Comparison of ENCODE assay signal across 28 cellular contexts in the genomic region with DNA sequence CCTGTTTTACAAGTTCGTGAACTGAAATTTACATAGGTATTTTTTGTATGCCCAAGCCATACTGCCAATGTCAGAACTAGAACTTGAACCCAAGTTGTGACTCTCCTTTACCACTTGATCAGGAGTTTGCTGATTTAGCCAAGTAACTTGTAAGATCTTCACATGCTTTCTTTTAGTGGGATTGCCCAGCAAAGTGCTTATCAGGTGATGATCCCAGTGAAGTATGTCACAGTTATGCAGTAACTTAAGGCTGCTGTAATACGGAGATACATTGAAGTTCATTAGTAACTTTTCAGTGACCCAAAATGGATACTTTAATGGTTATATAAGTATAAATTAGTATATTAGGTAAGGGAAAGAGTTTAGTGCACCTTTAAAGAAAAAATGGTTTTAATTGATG. TPM values are rescaled to one million over a fixed set of nuclear protein-coding genes. Genes with fewer than 3 reads are reported as not detected.
A peak's percentile ranks its signal among the peaks of the same experiment; 100 is the strongest.
DNase-seq lines count a peak whose midpoint lies in the region; TF ChIP-seq lines count a peak whose summit lies in the region.
"Had no signal": no experiment of that assay in that cellular context is flagged by ENCODE, and none has a peak within 500 bp of the region (broad histone marks: within the 10 kb centered on the region; RNA-seq: fewer than 3 reads in every experiment).

No MANE protein-coding gene starts in this region.

- H3K36me3 Mint-ChIP-seq in activated naive CD4-positive, alpha-beta T cell treated with anti-CD3 and anti-CD28 coated beads, Interleukin-2, amount 50 U/mL, for 24 hours = peaks cover 22% of the 10 kb centered on the region
- peaks cover 4% of the 10 kb centered on the region for H3K36me3 Mint-ChIP-seq in neural crest cell (ENCODE audit: low read depth)

- peaks cover 39% of the 10 kb centered on the region for H3K4me1 ChIP-seq in DOHH2 (ENCODE audit: control insufficient read depth, low read length)
- peaks cover 3% of the 10 kb centered on the region for H3K4me1 ChIP-seq in mesenchymal stem cell (ENCODE audit: control insufficient read depth, insufficient read depth, low read depth, low read length)
- peaks cover 0 to 80% (median 32%) of the 10 kb centered on the region in 4 donors for H3K4me1 ChIP-seq in tibial artery

- H3K4me2 ChIP-seq in DOHH2 (ENCODE audit: low read length) (peak overlapping the region; percentile 58), mesenchymal stem cell (ENCODE audit: low read length, poor library complexity, severe bottlenecking) (no peak overlapping the region)

- peak overlapping the region; percentile 95 for H3K4me3 Mint-ChIP-seq in activated naive CD4-positive, alpha-beta T cell treated with anti-CD3 and anti-CD28 coated beads, Interleukin-2, amount 50 U/mL, for 24 hours
- peak overlapping the region; percentile 15 for H3K4me3 Mint-ChIP-seq in neural crest cell

- no peak for DNase-seq in activated naive CD4-positive, alpha-beta T cell (lab: John Stamatoyannopoulos, UW)
- DNase-seq in amniotic epithelial cell (ENCODE audit: low read depth) (peak; percentile 22), neural crest cell (ENCODE audit: low read depth, low spot score) (no peak), mesenchymal stem cell (no peak), tibial artery (no peak), H4 (ENCODE audit: low spot score) (no peak)
- DNase-seq: activated CD4-positive, CD25-positive, alpha-beta regulatory T cell treated with anti-CD3 and anti-CD28 coated beads, Interleukin-2, amount 50 U/mL, for 72 hours; central memory CD4-positive, alpha-beta T cell; COR-L47; esophagus squamous epithelium; foreskin melanocyte; HCEC 1CT; left cardiac atrium; MM.1S; naive B cell; NCI-H2029 treated with DMSO at 0.1 percent for 48 hours; NCI-H748 treated with DMSO at 0.1 percent for 48 hours; ovary; retina; stimulated activated CD8-positive, alpha-beta memory T cell treated with anti-CD3 and anti-CD28 coated beads, Interleukin-4, amount 100 ng/mL, for 48 hours; upper lobe of left lung had no signal

- H3K4me3 ChIP-seq in DOHH2 (ENCODE audit: low read length) (no peak overlapping the region), mesenchymal stem cell (ENCODE audit: insufficient read depth in 1 of 2, low read depth in 1 of 2, low read length in 2 of 2) (no peak overlapping the region), tibial artery (no peak overlapping the region)
- H3K4me3 ChIP-seq: ascending aorta, esophagus squamous epithelium, K562, ovary, skin epidermis, upper lobe of left lung had no signal

- no peak overlapping the region for H2BK120ac ChIP-seq in mesenchymal stem cell (ENCODE audit: low read depth, low read length)

- H4K8ac ChIP-seq in mesenchymal stem cell (ENCODE audit: low read length) = no peak overlapping the region

- H3K27ac ChIP-seq in DOHH2 (ENCODE audit: low read depth, low read length) (no peak overlapping the region), mesenchymal stem cell (ENCODE audit: low read length, poor library complexity, severe bottlenecking) (no peak overlapping the region), tibial artery (no peak overlapping the region)
- H3K27ac ChIP-seq: ascending aorta, esophagus squamous epithelium, ovary, RWPE1, skin epidermis, upper lobe of left lung had no signal

- peaks cover 2% of the 10 kb centered on the region for H3K79me1 ChIP-seq in mesenchymal stem cell (replicated peaks; ENCODE audit: low read length, poor library complexity, severe bottlenecking)

- intact Hi-C loops in tibial artery (cut with DNase I; ENCODE audit: low total_unique reads) = loop anchor here (10.0 kb wide), 2 partner anchors 120 to 190 kb away; a partner anchor contains a TSS

- no peaks in the 10 kb centered on the region for H3K27me3 Mint-ChIP-seq in activated naive CD4-positive, alpha-beta T cell treated with anti-CD3 and anti-CD28 coated beads, Interleukin-2, amount 50 U/mL, for 24 hours
- no peaks in the 10 kb centered on the region for H3K27me3 Mint-ChIP-seq in neural crest cell (ENCODE audit: low read depth)
- H3K27me3 Mint-ChIP-seq: naive B cell had no signal

- no peak overlapping the region for H2AFZ ChIP-seq in mesenchymal stem cell (ENCODE audit: low read depth, low read length)

- H3K14ac ChIP-seq in mesenchymal stem cell (ENCODE audit: low read length in 2 of 2) = no peak overlapping the region

- H3K4ac ChIP-seq in mesenchymal stem cell (ENCODE audit: low read depth in 1 of 2, low read length in 2 of 2) = no peak overlapping the region

- H3F3A ChIP-seq in DOHH2 (ENCODE audit: control insufficient read depth, insufficient read depth) = peaks cover 9% of the 10 kb centered on the region

- no peak overlapping the region for H2BK15ac ChIP-seq in mesenchymal stem cell (ENCODE audit: low read depth, poor library complexity, severe bottlenecking)

- no peak overlapping the region for H3K9ac ChIP-seq in mesenchymal stem cell (ENCODE audit: low read length)

- H3K18ac ChIP-seq in mesenchymal stem cell (ENCODE audit: low read depth in 1 of 2, low read length in 2 of 2) = no peak overlapping the region

- no peak overlapping the region for H3K27ac Mint-ChIP-seq in activated naive CD4-positive, alpha-beta T cell treated with anti-CD3 and anti-CD28 coated beads, Interleukin-2, amount 50 U/mL, for 24 hours
- no peak overlapping the region for H3K27ac Mint-ChIP-seq in neural crest cell (ENCODE audit: unreplicated experiment)

- no peaks in the 10 kb centered on the region for H3K9me2 ChIP-seq in DOHH2 (replicated peaks; ENCODE audit: control insufficient read depth, low read length)

- peaks cover 69% of the 10 kb centered on the region for H3K4me1 Mint-ChIP-seq in activated naive CD4-positive, alpha-beta T cell treated with anti-CD3 and anti-CD28 coated beads, Interleukin-2, amount 50 U/mL, for 24 hours
- H3K4me1 Mint-ChIP-seq in neural crest cell = peaks cover 33% of the 10 kb centered on the region

- TF ChIP-seq CTCF in DOHH2 (IDR thresholded peaks at IDR 0.05; ENCODE audit: low read depth, low read length, poor library complexity, severe bottlenecking) (no peak), neural crest cell (conservative IDR thresholded peaks at IDR 0.05) (no peak), tibial artery (IDR thresholded peaks at IDR 0.05) (no peak)

- no peaks in the 10 kb centered on the region for H3K9me3 ChIP-seq in DOHH2 (ENCODE audit: control insufficient read depth, insufficient read depth, low read length)
- H3K9me3 ChIP-seq in mesenchymal stem cell (ENCODE audit: control insufficient read depth, low read length) = no peaks in the 10 kb centered on the region
- H3K9me3 ChIP-seq in tibial artery = no peaks in the 10 kb centered on the region
- H3K9me3 ChIP-seq: ascending aorta, esophagus squamous epithelium, ovary, upper lobe of left lung had no signal

- 100% methylated on average over 1 of the region's 2 CpGs for WGBS in mesenchymal stem cell

- H3K79me2 ChIP-seq in DOHH2 (ENCODE audit: control insufficient read depth, low read length) = peaks cover 97% of the 10 kb centered on the region

- no peak overlapping the region for H2AK5ac ChIP-seq in mesenchymal stem cell (ENCODE audit: low read length, severe bottlenecking)

- H2BK5ac ChIP-seq in mesenchymal stem cell (ENCODE audit: low read depth, low read length, poor library complexity, severe bottlenecking) = no peak overlapping the region

- H3K36me3 ChIP-seq in DOHH2 (ENCODE audit: control insufficient read depth, low read length) (peaks cover 84% of the 10 kb centered on the region), mesenchymal stem cell (ENCODE audit: control insufficient read depth in 1 of 2, insufficient read depth in 2 of 2, low read depth in 1 of 2, low read length in 2 of 2) (peaks cover 0 to 70% of the 10 kb centered on the region in 2 experiments), tibial artery (peaks cover 12 to 38% (median 23%) of the 10 kb centered on the region in 3 donors)
- H3K36me3 ChIP-seq: ovary had no signal

- H3K23ac ChIP-seq in mesenchymal stem cell (ENCODE audit: low read length in 2 of 2) = no peak overlapping the region

- H4K20me1 ChIP-seq in DOHH2 (ENCODE audit: control insufficient read depth, insufficient read depth, low read depth, low read length) = peaks cover 45% of the 10 kb centered on the region

- no peak overlapping the region for H2BK12ac ChIP-seq in mesenchymal stem cell (ENCODE audit: low read length in 2 of 2)

- no peaks in the 10 kb centered on the region for H3K9me3 Mint-ChIP-seq in activated naive CD4-positive, alpha-beta T cell treated with anti-CD3 and anti-CD28 coated beads, Interleukin-2, amount 50 U/mL, for 24 hours
- H3K9me3 Mint-ChIP-seq in neural crest cell = no peaks in the 10 kb centered on the region
- H3K9me3 Mint-ChIP-seq: activated naive CD4-positive, alpha-beta T cell treated with anti-CD3 and anti-CD28 coated beads, Interleukin-2, amount 50 U/mL, for 72 hours; naive B cell had no signal

- H3K27me3 ChIP-seq in DOHH2 (ENCODE audit: control insufficient read depth, low read length) = no peaks in the 10 kb centered on the region
- no peaks in the 10 kb centered on the region for H3K27me3 ChIP-seq in mesenchymal stem cell (ENCODE audit: control insufficient read depth in 1 of 2, insufficient read depth in 1 of 2, low read length in 2 of 2)
- H3K27me3 ChIP-seq in tibial artery = no peaks in the 10 kb centered on the region
- H3K27me3 ChIP-seq: ascending aorta, esophagus squamous epithelium, ovary, upper lobe of left lung had no signal

- no peak overlapping the region for H4K91ac ChIP-seq in mesenchymal stem cell (ENCODE audit: low read length)

RNA-seq across cellular contexts. Expression of a gene that starts 3.8 kb away (rescaled TPM):
- 244 and 245 TPM in 2 replicates for total RNA-seq in neural crest cell
- polyA plus RNA-seq in mesenchymal stem cell (2013, experiment 1 of 2) = 295 TPM
- 281 TPM for polyA plus RNA-seq in mesenchymal stem cell (2013, experiment 2 of 2)
- 48.5 and 65.2 TPM in 2 replicates for total RNA-seq in H4 (2014; rRNA removed; shearing (Covaris generic))

RNA-seq across cellular contexts. Expression of a gene that starts 19.6 kb away (rescaled TPM):
- 27.7 and 28.0 TPM in 2 replicates for total RNA-seq in neural crest cell
- 14.1 TPM for polyA plus RNA-seq in mesenchymal stem cell (2013, experiment 1 of 2)
- polyA plus RNA-seq in mesenchymal stem cell (2013, experiment 2 of 2) = 15.9 TPM
- total RNA-seq in H4 (2014; rRNA removed; shearing (Covaris generic)) = 18.3 and 29.5 TPM in 2 replicates
